Comparison of ENCODE assay signal across 8 cellular contexts in genomic region chr3:157160652-157161480, GRCh38. TPM values are rescaled to one million over a fixed set of nuclear protein-coding genes. Genes with fewer than 3 reads are reported as not detected.
A peak's percentile ranks its signal among the peaks of the same experiment; 100 is the strongest.
DNase-seq lines count a peak whose midpoint lies in the region; ATAC-seq and TF ChIP-seq lines count a peak whose summit lies in the region.

No MANE protein-coding gene starts in this region.

- H3K4me1 ChIP-seq in DOHH2 (ENCODE audit: control insufficient read depth, low read length) = peaks cover 39% of the 10 kb centered on the region
- peaks cover 0 to 45% (median 12%) of the 10 kb centered on the region in 4 donors for H3K4me1 ChIP-seq in Peyer's patch
- peaks cover 5 to 53% (median 43%) of the 10 kb centered on the region in 9 donors for H3K4me1 ChIP-seq in heart right ventricle

- H3K27me3 Mint-ChIP-seq in activated naive CD8-positive, alpha-beta T cell treated with anti-CD3 and anti-CD28 coated beads, Interleukin-2, amount 10 ng/mL, durations not matched to agents 7 days and 5 days = no peaks in the 10 kb centered on the region
- no peaks in the 10 kb centered on the region for H3K27me3 Mint-ChIP-seq in progenitor cell of endocrine pancreas

- H3K27ac ChIP-seq in DOHH2 (ENCODE audit: low read depth, low read length) (peak overlapping the region; percentile 71), Peyer's patch (peak overlapping the region; percentile 97 to 100 (median 99)), heart right ventricle (peak overlapping the region; percentile 97 to 100 (median 100))

- H3K4me3 ChIP-seq in DOHH2 (ENCODE audit: low read length) (peak overlapping the region; percentile 96), Peyer's patch (peak overlapping the region; percentile 84 to 96 (median 92)), heart right ventricle (peak overlapping the region; percentile 87 to 100 (median 96))

- peak; percentile 92 for DNase-seq in HT-29 (ENCODE audit: low spot score)
- peak; percentile 62 to 92 (median 86) for DNase-seq in Peyer's patch
- no peak for DNase-seq in activated naive CD8-positive, alpha-beta T cell treated with anti-CD3 and anti-CD28 coated beads, Interleukin-2, amount 10 ng/mL, durations not matched to agents 7 days and 5 days
- peak; percentile 79 to 86 for DNase-seq in heart right ventricle
- no peak for DNase-seq in progenitor cell of endocrine pancreas (ENCODE audit: low spot score, unreplicated experiment)
- no peak for DNase-seq in epidermal melanocyte (ENCODE audit: insufficient read length, low spot score)

- peaks cover 28% of the 10 kb centered on the region for H3F3A ChIP-seq in DOHH2 (ENCODE audit: control insufficient read depth, insufficient read depth)

- H3K27me3 ChIP-seq in DOHH2 (ENCODE audit: control insufficient read depth, low read length) (no peaks in the 10 kb centered on the region), Peyer's patch (no peaks in the 10 kb centered on the region), heart right ventricle (no peaks in the 10 kb centered on the region)

- H3K4me2 ChIP-seq in DOHH2 (ENCODE audit: low read length) = peak overlapping the region; percentile 64

- H3K36me3 ChIP-seq in DOHH2 (ENCODE audit: control insufficient read depth, low read length) = peaks cover 46% of the 10 kb centered on the region
- H3K36me3 ChIP-seq in Peyer's patch = peaks cover 0 to 30% (median 0%) of the 10 kb centered on the region in 3 donors
- H3K36me3 ChIP-seq in heart right ventricle = peaks cover 0 to 32% (median 23%) of the 10 kb centered on the region in 9 donors

- ATAC-seq in GM21447 (IDR thresholded peaks at IDR 0.05; ENCODE audit: unreplicated experiment) = peak; percentile 38
- peak; percentile 13 for ATAC-seq in activated naive CD8-positive, alpha-beta T cell treated with anti-CD3 and anti-CD28 coated beads, Interleukin-2, amount 10 ng/mL, durations not matched to agents 7 days and 5 days (ENCODE audit: low read depth)
- ATAC-seq in heart right ventricle = peak; percentile 65 to 88 (median 82)

- H3K27ac Mint-ChIP-seq in activated naive CD8-positive, alpha-beta T cell treated with anti-CD3 and anti-CD28 coated beads, Interleukin-2, amount 10 ng/mL, durations not matched to agents 7 days and 5 days = peak overlapping the region; percentile 85
- H3K27ac Mint-ChIP-seq in progenitor cell of endocrine pancreas = peak overlapping the region; percentile 98

- no peak for TF ChIP-seq POLR2A in Peyer's patch (IDR thresholded peaks at IDR 0.05)

- H3K36me3 Mint-ChIP-seq in activated naive CD8-positive, alpha-beta T cell treated with anti-CD3 and anti-CD28 coated beads, Interleukin-2, amount 10 ng/mL, durations not matched to agents 7 days and 5 days = peaks cover 37% of the 10 kb centered on the region
- peaks cover 26% of the 10 kb centered on the region for H3K36me3 Mint-ChIP-seq in progenitor cell of endocrine pancreas (ENCODE audit: insufficient read depth)

- intact Hi-C loops in heart right ventricle (cut with DNase I) = loop anchor here in 7 of 10 donors (1.0 to 2.0 kb wide), 4 partner anchors 13 to 72 kb away; no protein-coding TSS in a partner anchor

- peaks cover 39% of the 10 kb centered on the region for H3K4me1 Mint-ChIP-seq in activated naive CD8-positive, alpha-beta T cell treated with anti-CD3 and anti-CD28 coated beads, Interleukin-2, amount 10 ng/mL, durations not matched to agents 7 days and 5 days
- H3K4me1 Mint-ChIP-seq in progenitor cell of endocrine pancreas (ENCODE audit: low read depth) = peaks cover 33% of the 10 kb centered on the region

- no peaks in the 10 kb centered on the region for H3K9me2 ChIP-seq in DOHH2 (replicated peaks; ENCODE audit: control insufficient read depth, low read length)

- 10% methylated on average over 22 of the region's 22 CpGs for WGBS in heart right ventricle, 2 donors

- peaks cover 33% of the 10 kb centered on the region for H4K20me1 ChIP-seq in DOHH2 (ENCODE audit: control insufficient read depth, insufficient read depth, low read depth, low read length)

- peaks cover 58% of the 10 kb centered on the region for H3K79me2 ChIP-seq in DOHH2 (ENCODE audit: control insufficient read depth, low read length)

- peak overlapping the region; percentile 83 for H3K4me3 Mint-ChIP-seq in activated naive CD8-positive, alpha-beta T cell treated with anti-CD3 and anti-CD28 coated beads, Interleukin-2, amount 10 ng/mL, durations not matched to agents 7 days and 5 days
- peak overlapping the region; percentile 85 for H3K4me3 Mint-ChIP-seq in progenitor cell of endocrine pancreas (ENCODE audit: low read depth)

- H3K9me3 ChIP-seq in DOHH2 (ENCODE audit: control insufficient read depth, insufficient read depth, low read length) (no peaks in the 10 kb centered on the region), Peyer's patch (no peaks in the 10 kb centered on the region), heart right ventricle (no peaks in the 10 kb centered on the region)

- POLR2A ChIA-PET in activated naive CD8-positive, alpha-beta T cell treated with anti-CD3 and anti-CD28 coated beads, Interleukin-2, amount 10 ng/mL, durations not matched to agents 7 days and 5 days (lab: Charles Lee) = interaction anchor here (0.6 to 7.7 kb wide), 21 partner anchors 8 to 1307 kb away, joined by 3 to 527 read pairs (median 7); partner anchors contain the start of genes SSR3 and TIPARP

- TF ChIP-seq CTCF in DOHH2 (IDR thresholded peaks at IDR 0.05; ENCODE audit: low read depth, low read length, poor library complexity, severe bottlenecking) (no peak), Peyer's patch (IDR thresholded peaks at IDR 0.05) (no peak), heart right ventricle (IDR thresholded peaks at IDR 0.05) (no peak), progenitor cell of endocrine pancreas (IDR thresholded peaks at IDR 0.05; ENCODE audit: unreplicated experiment) (no peak)

- H3K9me3 Mint-ChIP-seq in activated naive CD8-positive, alpha-beta T cell treated with anti-CD3 and anti-CD28 coated beads, Interleukin-2, amount 10 ng/mL, durations not matched to agents 7 days and 5 days = no peaks in the 10 kb centered on the region
- H3K9me3 Mint-ChIP-seq in progenitor cell of endocrine pancreas (ENCODE audit: low read depth) = no peaks in the 10 kb centered on the region

RNA-seq across cellular contexts. Expression of gene CCNL1, which starts 0.9 kb away (rescaled TPM):
- 302 and 313 TPM in 2 replicates for total RNA-seq in HT-29 (2014; rRNA removed; shearing (Covaris generic))
- 100 to 1,000 TPM; 309 to 477 (median 414) TPM for total RNA-seq in Peyer's patch
- 100 to 1,000 TPM; 276 to 280 TPM for total RNA-seq in activated naive CD8-positive, alpha-beta T cell treated with anti-CD3 and anti-CD28 coated beads, Interleukin-2, amount 10 ng/mL, durations not matched to agents 7 days and 5 days
- 10 to 100 TPM; 19.1 to 52.5 (median 24.7) TPM for total RNA-seq in heart right ventricle
- polyA plus RNA-seq in heart right ventricle = 10 to 100 TPM; 23.7 to 77.3 TPM
- 155 and 157 TPM in 2 replicates for total RNA-seq in progenitor cell of endocrine pancreas

Comparison
In these comparisons a context has a peak if more than half of its experiments do, and no peak if none do; other contexts are left out.
1. ATAC-seq: peak in every context shown above with its lines; median percentile 82 in heart right ventricle; 38 in GM21447; 13 in activated naive CD8-positive, alpha-beta T cell treated with anti-CD3 and anti-CD28 coated beads, Interleukin-2, amount 10 ng/mL, durations not matched to agents 7 days and 5 days.
2. DNase-seq: peak in HT-29 (single experiment), Peyer's patch (3 of 3) and heart right ventricle (2 of 2); none in activated naive CD8-positive, alpha-beta T cell treated with anti-CD3 and anti-CD28 coated beads, Interleukin-2, amount 10 ng/mL, durations not matched to agents 7 days and 5 days (single experiment), progenitor cell of endocrine pancreas (single experiment) and epidermal melanocyte (single experiment).
3. Peak in every context shown above with its lines, with median percentiles within 50 percentile points of each other: H3K27ac ChIP-seq and H3K4me3 ChIP-seq.